Comparison of ENCODE assay signal across 27 cellular contexts in the genomic region with DNA sequence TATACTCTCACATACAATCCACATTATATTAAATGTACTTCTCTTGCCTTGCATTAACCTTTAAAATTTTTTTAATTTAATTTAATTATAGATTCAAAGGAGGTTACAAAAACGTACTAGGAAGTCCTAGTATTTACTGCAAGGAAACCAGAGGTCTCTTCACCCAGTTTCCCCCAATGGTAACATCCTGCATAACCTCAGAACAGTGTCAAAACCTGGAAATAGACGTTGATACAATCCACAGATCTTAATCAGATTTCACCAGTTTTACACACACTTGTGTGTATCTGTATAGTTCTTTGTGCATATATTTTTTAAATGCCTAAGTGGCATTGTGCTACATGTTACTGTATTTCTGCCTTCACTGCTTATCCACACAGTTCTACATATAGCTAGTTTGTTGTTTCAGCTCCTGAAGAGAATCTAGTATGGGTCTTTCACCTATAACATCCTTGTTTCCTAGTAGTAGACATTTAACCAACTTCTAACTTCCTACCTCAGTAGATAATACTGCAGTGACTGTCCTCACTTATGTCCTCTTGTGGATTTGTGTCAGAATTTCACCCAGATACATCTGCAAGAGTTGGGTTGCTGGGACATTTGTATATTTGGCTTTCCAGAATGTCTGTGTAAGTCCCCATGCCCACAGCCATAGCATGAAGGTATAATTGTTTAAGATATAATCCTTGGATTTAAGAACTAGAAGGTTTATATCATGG.
DNase-seq lines count a peak whose midpoint lies in the region; ATAC-seq, FAIRE-seq and TF ChIP-seq lines count a peak whose summit lies in the region.
"Had no signal": no experiment of that assay in that cellular context is flagged by ENCODE, and none has a peak within 500 bp of the region (broad histone marks: within the 10 kb centered on the region; RNA-seq: fewer than 3 reads in every experiment).

No MANE protein-coding gene starts in this region.

- H3K9me3 ChIP-seq in left lung: no peaks in the 10 kb centered on the region
- no peaks in the 10 kb centered on the region for H3K9me3 ChIP-seq in heart right ventricle
- H3K9me3 ChIP-seq: SK-N-SH, upper lobe of right lung had no signal

- no peak overlapping the region for H3K4me3 Mint-ChIP-seq in activated CD8-positive, alpha-beta memory T cell treated with anti-CD3 and anti-CD28 coated beads, Interleukin-2, amount 10 ng/mL, durations not matched to agents 7 days and 5 days
- no peak overlapping the region for H3K4me3 Mint-ChIP-seq in T-helper 1 cell treated with Interleukin-12 subunit alpha and Interleukin-12 subunit beta and Interleukin-4 antibody, amounts not matched to agents 30 μg/mL and 1 μg/mL, for 36 hours
- H3K4me3 Mint-ChIP-seq in effector memory CD8-positive, alpha-beta T cell: no peak overlapping the region
- H3K4me3 Mint-ChIP-seq: H9 had no signal

- H3K4me3 ChIP-seq in left lung (no peak overlapping the region), heart right ventricle (no peak overlapping the region)
- H3K4me3 ChIP-seq: upper lobe of right lung had no signal

- H3K27me3 ChIP-seq in left lung (no peaks in the 10 kb centered on the region), heart right ventricle (no peaks in the 10 kb centered on the region)
- H3K27me3 ChIP-seq: upper lobe of right lung had no signal

- peak overlapping the region; percentile 65 for H3K27ac Mint-ChIP-seq in activated CD8-positive, alpha-beta memory T cell treated with anti-CD3 and anti-CD28 coated beads, Interleukin-2, amount 10 ng/mL, durations not matched to agents 7 days and 5 days
- peak overlapping the region; percentile 67 for H3K27ac Mint-ChIP-seq in T-helper 1 cell treated with Interleukin-12 subunit alpha and Interleukin-12 subunit beta and Interleukin-4 antibody, amounts not matched to agents 30 μg/mL and 1 μg/mL, for 36 hours
- peak overlapping the region; percentile 56 to 57 for H3K27ac Mint-ChIP-seq in effector memory CD8-positive, alpha-beta T cell
- H3K27ac Mint-ChIP-seq: H9 had no signal

- H3K27ac ChIP-seq in left lung: no peak overlapping the region
- no peak overlapping the region for H3K27ac ChIP-seq in heart right ventricle
- H3K27ac ChIP-seq: upper lobe of right lung had no signal

- no peak for DNase-seq in activated CD8-positive, alpha-beta memory T cell treated with anti-CD3 and anti-CD28 coated beads, Interleukin-2, amount 10 ng/mL, durations not matched to agents 7 days and 5 days
- no peak for DNase-seq in activated CD8-positive, alpha-beta memory T cell treated with anti-CD3 and anti-CD28 coated beads for 24 hours
- no peak for DNase-seq in GM12891 (ENCODE audit: insufficient read length, low spot score)
- no peak for DNase-seq in effector memory CD8-positive, alpha-beta T cell
- DNase-seq in left lung: no peak
- no peak for DNase-seq in heart right ventricle
- DNase-seq in UCSD-AML1 (lab: John Stamatoyannopoulos, UW; ENCODE audit: unreplicated experiment): no peak
- DNase-seq: activated CD4-positive, CD25-positive, alpha-beta regulatory T cell; AML-193; DMS53; effector CD8-positive, alpha-beta T cell; foreskin fibroblast; H9; left colon; naive thymus-derived CD8-positive, alpha-beta T cell; NCI-H1105; NCI-H1930; SK-N-SH; small intestine; stimulated activated CD4-positive, alpha-beta T cell treated with anti-CD3 and anti-CD28 coated beads, Interleukin-1b, Interleukin-23, amount 100 ng/mL, for 48 hours; substantia nigra; T-helper 9 cell; upper lobe of right lung had no signal

- H3K4me1 ChIP-seq in left lung (no peaks in the 10 kb centered on the region), heart right ventricle (no peaks in the 10 kb centered on the region)
- H3K4me1 ChIP-seq: upper lobe of right lung had no signal

- peaks cover 61% of the 10 kb centered on the region for H3K4me1 Mint-ChIP-seq in activated CD8-positive, alpha-beta memory T cell treated with anti-CD3 and anti-CD28 coated beads, Interleukin-2, amount 10 ng/mL, durations not matched to agents 7 days and 5 days
- peaks cover 54% of the 10 kb centered on the region for H3K4me1 Mint-ChIP-seq in T-helper 1 cell treated with Interleukin-12 subunit alpha and Interleukin-12 subunit beta and Interleukin-4 antibody, amounts not matched to agents 30 μg/mL and 1 μg/mL, for 36 hours (ENCODE audit: low read depth)
- peaks cover 6 to 19% of the 10 kb centered on the region in 2 donors for H3K4me1 Mint-ChIP-seq in effector memory CD8-positive, alpha-beta T cell (ENCODE audit: low read depth in 2 of 2)

- no peaks in the 10 kb centered on the region for H3K27me3 Mint-ChIP-seq in activated CD8-positive, alpha-beta memory T cell treated with anti-CD3 and anti-CD28 coated beads, Interleukin-2, amount 10 ng/mL, durations not matched to agents 7 days and 5 days
- H3K27me3 Mint-ChIP-seq in T-helper 1 cell treated with Interleukin-12 subunit alpha and Interleukin-12 subunit beta and Interleukin-4 antibody, amounts not matched to agents 30 μg/mL and 1 μg/mL, for 36 hours (ENCODE audit: low read depth): no peaks in the 10 kb centered on the region
- H3K27me3 Mint-ChIP-seq in effector memory CD8-positive, alpha-beta T cell: no peaks in the 10 kb centered on the region
- H3K27me3 Mint-ChIP-seq: naive thymus-derived CD8-positive, alpha-beta T cell had no signal

- TF ChIP-seq CTCF in left lung (IDR thresholded peaks at IDR 0.05) (no peak), heart right ventricle (IDR thresholded peaks at IDR 0.05) (no peak)

- TF ChIP-seq POLR2A in GM12891 (IDR thresholded peaks at IDR 0.05; ENCODE audit: low read depth, low read length): no peak

- 66 to 67% methylated on average over 2 of the region's 2 CpGs for WGBS in heart right ventricle, 2 donors

- peak; percentile 80 for FAIRE-seq in GM12891 (lab: Jason Lieb, UNC)
- FAIRE-seq: A204.1, G401.6, HepG2, small intestine had no signal

- intact Hi-C loops in left lung (cut with DNase I): no loop called here
- intact Hi-C loops in heart right ventricle (cut with DNase I): loop anchor here in 3 of 10 donors (10.0 kb wide), 3 partner anchors 100 to 490 kb away; partner anchors contain the start of genes BDH2 (in 1 of the 3) and NFKB1 (in 1 of the 3)

- H3K36me3 ChIP-seq in left lung (peaks cover 0 to 98% of the 10 kb centered on the region in 2 donors), heart right ventricle (peaks cover 0 to 100% (median 39%) of the 10 kb centered on the region in 9 donors)

- H3K36me3 Mint-ChIP-seq in activated CD8-positive, alpha-beta memory T cell treated with anti-CD3 and anti-CD28 coated beads, Interleukin-2, amount 10 ng/mL, durations not matched to agents 7 days and 5 days: peaks cover 84% of the 10 kb centered on the region
- H3K36me3 Mint-ChIP-seq in T-helper 1 cell treated with Interleukin-12 subunit alpha and Interleukin-12 subunit beta and Interleukin-4 antibody, amounts not matched to agents 30 μg/mL and 1 μg/mL, for 36 hours (ENCODE audit: low read depth): peaks cover 78% of the 10 kb centered on the region
- H3K36me3 Mint-ChIP-seq in effector memory CD8-positive, alpha-beta T cell (ENCODE audit: insufficient read depth): peaks cover 73% of the 10 kb centered on the region

- peak; percentile 80 for ATAC-seq in activated CD8-positive, alpha-beta memory T cell treated with anti-CD3 and anti-CD28 coated beads, Interleukin-2, amount 10 ng/mL, durations not matched to agents 7 days and 5 days
- ATAC-seq in effector memory CD8-positive, alpha-beta T cell (replicated peaks): no peak
- ATAC-seq in left lung: no peak
- ATAC-seq in heart right ventricle: no peak
- ATAC-seq: HepG2; left colon; naive thymus-derived CD8-positive, alpha-beta T cell; upper lobe of right lung had no signal

- peaks cover 5% of the 10 kb centered on the region for H3K9me3 Mint-ChIP-seq in activated CD8-positive, alpha-beta memory T cell treated with anti-CD3 and anti-CD28 coated beads, Interleukin-2, amount 10 ng/mL, durations not matched to agents 7 days and 5 days (ENCODE audit: low read depth)
- H3K9me3 Mint-ChIP-seq in T-helper 1 cell treated with Interleukin-12 subunit alpha and Interleukin-12 subunit beta and Interleukin-4 antibody, amounts not matched to agents 30 μg/mL and 1 μg/mL, for 36 hours: peaks cover 3% of the 10 kb centered on the region
- H3K9me3 Mint-ChIP-seq in effector memory CD8-positive, alpha-beta T cell: no peaks in the 10 kb centered on the region
- H3K9me3 Mint-ChIP-seq: H9 had no signal

- CTCF ChIA-PET in activated CD8-positive, alpha-beta memory T cell treated with anti-CD3 and anti-CD28 coated beads, Interleukin-2, amount 10 ng/mL, durations not matched to agents 7 days and 5 days (lab: Charles Lee): interaction anchor here (0.8 to 1.3 kb wide), 4 partner anchors 9 to 103 kb away, joined by 3 to 5 read pairs (median 4); partner anchors contain the start of gene NFKB1

TF ChIP-seq in GM12891, 5 proteins besides CTCF, POLR2A, EP300 and RAD21:
- no peak for TF ChIP-seq TAF1 (IDR thresholded peaks at IDR 0.05; ENCODE audit: low read depth, low read length)
- TF ChIP-seq POU2F2 (IDR thresholded peaks at IDR 0.05; ENCODE audit: low read depth, low read length): no peak
- TF ChIP-seq PAX5 (IDR thresholded peaks at IDR 0.05; ENCODE audit: insufficient read depth, low read length, severe bottlenecking): no peak
- no peak for TF ChIP-seq POLR2AphosphoS5 (IDR thresholded peaks at IDR 0.05; ENCODE audit: low read depth, low read length)
- TF ChIP-seq SPI1 (IDR thresholded peaks at IDR 0.05; ENCODE audit: low read depth, low read length): no peak
